18 cellular contexts compared by ENCODE assay signal in genomic region chr16:69244336-69244735, GRCh38. TPM values are rescaled to one million over a fixed set of nuclear protein-coding genes. Genes with fewer than 3 reads are reported as not detected.
DNase-seq lines count a peak whose midpoint lies in the region; ATAC-seq and TF ChIP-seq lines count a peak whose summit lies in the region.
"Had no signal": no experiment of that assay in that cellular context is flagged by ENCODE, and none has a peak within 500 bp of the region (broad histone marks: within the 10 kb centered on the region; RNA-seq: fewer than 3 reads in every experiment).

No MANE protein-coding gene starts in this region.

- H3K4me1 ChIP-seq in HEK293 (ENCODE audit: control insufficient read depth, insufficient read depth, low read length) (peaks cover 7% of the 10 kb centered on the region; the same call in 1 of the 2 replicates), thyroid gland (peaks cover 27 to 29% of the 10 kb centered on the region in 2 donors)
- H3K4me1 ChIP-seq: BLaER1, Caco-2, HAP-1 had no signal

- intact Hi-C loops in thyroid gland (cut with DNase I) = no loop called here

- H3K4me3 ChIP-seq in HEK293 (ENCODE audit: low read depth, low read length) (no peak overlapping the region), thyroid gland (replicated peaks in 1 of 3) (no peak overlapping the region)
- H3K4me3 ChIP-seq: BLaER1, HAP-1 had no signal

- H3K9me3 Mint-ChIP-seq in brain = no peaks in the 10 kb centered on the region
- H3K9me3 Mint-ChIP-seq in nephron progenitor cell = no peaks in the 10 kb centered on the region
- H3K9me3 Mint-ChIP-seq: CD8-positive, alpha-beta memory T cell; HFFc6 had no signal

- POLR2A ChIA-PET in HEK293 (lab: Yijun Ruan, JAX) = no interaction called here

- H3K4me3 Mint-ChIP-seq in brain (no peak overlapping the region), nephron progenitor cell (no peak overlapping the region)
- H3K4me3 Mint-ChIP-seq: CD8-positive, alpha-beta memory T cell; HFFc6 had no signal

- no peak for TF ChIP-seq POLR2A in thyroid gland (IDR thresholded peaks at IDR 0.05)

- H3K27me3 Mint-ChIP-seq in brain (no peaks in the 10 kb centered on the region), nephron progenitor cell (ENCODE audit: low read depth, poor library complexity) (no peaks in the 10 kb centered on the region)
- H3K27me3 Mint-ChIP-seq: CD8-positive, alpha-beta memory T cell had no signal

- peaks cover 21% of the 10 kb centered on the region for H3K36me3 Mint-ChIP-seq in brain
- peaks cover 27% of the 10 kb centered on the region for H3K36me3 Mint-ChIP-seq in nephron progenitor cell (ENCODE audit: low read depth)

- no peaks in the 10 kb centered on the region for H3K27me3 ChIP-seq in thyroid gland
- H3K27me3 ChIP-seq: BLaER1 had no signal

- peak overlapping the region in 3 of 5 experiments; percentile 13 to 72 (median 24) for H3K27ac Mint-ChIP-seq in brain
- peak overlapping the region; percentile 35 for H3K27ac Mint-ChIP-seq in nephron progenitor cell

- H3K4me1 Mint-ChIP-seq in brain = peaks cover 25% of the 10 kb centered on the region
- H3K4me1 Mint-ChIP-seq in nephron progenitor cell = no peaks in the 10 kb centered on the region

- 31 to 48% methylated on average over 1 of the region's 1 CpG for WGBS in thyroid gland, 2 donors

- DNase-seq in nephron progenitor cell = no peak
- peak; percentile 30 to 36 for DNase-seq in thyroid gland
- DNase-seq: 8988T; AML-193; Caco-2; CD8-positive, alpha-beta memory T cell; DMS53; GF-D8; HFFc6; IMR-90; KBM-7 had no signal

- no peak for TF ChIP-seq CTCF in HEK293 (tag by site-specific recombination; IDR thresholded peaks at IDR 0.05)
- no peak for TF ChIP-seq CTCF in brain (conservative IDR thresholded peaks at IDR 0.05)
- no peak for TF ChIP-seq CTCF in nephron progenitor cell (IDR thresholded peaks at IDR 0.05)
- TF ChIP-seq CTCF in thyroid gland (IDR thresholded peaks at IDR 0.05) = no peak

- CTCF ChIA-PET in HEK293 (lab: Yijun Ruan, JAX) = interaction anchor here (0.6 kb wide), 1 partner anchor 109 kb away, joined by 3 read pairs; no protein-coding TSS in a partner anchor

- no peaks in the 10 kb centered on the region for H3K9me3 ChIP-seq in HEK293 (ENCODE audit: control insufficient read depth, insufficient read depth, low read depth, low read length)
- no peaks in the 10 kb centered on the region for H3K9me3 ChIP-seq in thyroid gland
- H3K9me3 ChIP-seq: BLaER1, Caco-2, HAP-1 had no signal

- H3K36me3 ChIP-seq in HEK293 (ENCODE audit: control insufficient read depth in 2 of 2, insufficient read depth in 1 of 2, low read length in 2 of 2) (peaks cover 0 to 16% of the 10 kb centered on the region in 2 experiments; a peak in 2 of 3 replicates), thyroid gland (peaks cover 5 to 9% of the 10 kb centered on the region in 2 donors)

- ATAC-seq in HG02973 (IDR thresholded peaks at IDR 0.05; ENCODE audit: unreplicated experiment) (no peak), GM18498 (IDR thresholded peaks at IDR 0.05; ENCODE audit: unreplicated experiment) (no peak), HG03139 (IDR thresholded peaks at IDR 0.05; ENCODE audit: unreplicated experiment) (no peak)

- H3K27ac ChIP-seq in HEK293 (ENCODE audit: extremely low read depth, low read depth, low read length) = no peak overlapping the region
- H3K27ac ChIP-seq in thyroid gland = peak overlapping the region; percentile 0 to 73 (median 51)
- H3K27ac ChIP-seq: BLaER1 had no signal

TF ChIP-seq in HEK293, 187 proteins besides CTCF, POLR2A, EP300 and RAD21:
- TF ChIP-seq ZNF133 (tag by site-specific recombination; IDR thresholded peaks at IDR 0.05) (no peak), ZNF311 (tag by site-specific recombination; IDR thresholded peaks at IDR 0.05; ENCODE audit: borderline replicate concordance) (no peak), ZNF2 (tag by site-specific recombination; IDR thresholded peaks at IDR 0.05) (no peak), PRDM6 (tag by site-specific recombination; IDR thresholded peaks at IDR 0.05) (0 out of 2 replicates have a peak, but pooled peaks have one; percentile 16)
TF ChIP-seq in HEK293: peak in this region for 1.

RNA-seq across cellular contexts. Expression of gene SNTB2, which starts 57.4 kb away (rescaled TPM):
- polyA plus RNA-seq in brain (ENCODE audit: insufficient read depth, low read depth, low replicate concordance) = 3.4 TPM
- 10 to 100 TPM; 58.0 to 99.5 (median 96.7) TPM for total RNA-seq in thyroid gland
